In the genomic region with DNA sequence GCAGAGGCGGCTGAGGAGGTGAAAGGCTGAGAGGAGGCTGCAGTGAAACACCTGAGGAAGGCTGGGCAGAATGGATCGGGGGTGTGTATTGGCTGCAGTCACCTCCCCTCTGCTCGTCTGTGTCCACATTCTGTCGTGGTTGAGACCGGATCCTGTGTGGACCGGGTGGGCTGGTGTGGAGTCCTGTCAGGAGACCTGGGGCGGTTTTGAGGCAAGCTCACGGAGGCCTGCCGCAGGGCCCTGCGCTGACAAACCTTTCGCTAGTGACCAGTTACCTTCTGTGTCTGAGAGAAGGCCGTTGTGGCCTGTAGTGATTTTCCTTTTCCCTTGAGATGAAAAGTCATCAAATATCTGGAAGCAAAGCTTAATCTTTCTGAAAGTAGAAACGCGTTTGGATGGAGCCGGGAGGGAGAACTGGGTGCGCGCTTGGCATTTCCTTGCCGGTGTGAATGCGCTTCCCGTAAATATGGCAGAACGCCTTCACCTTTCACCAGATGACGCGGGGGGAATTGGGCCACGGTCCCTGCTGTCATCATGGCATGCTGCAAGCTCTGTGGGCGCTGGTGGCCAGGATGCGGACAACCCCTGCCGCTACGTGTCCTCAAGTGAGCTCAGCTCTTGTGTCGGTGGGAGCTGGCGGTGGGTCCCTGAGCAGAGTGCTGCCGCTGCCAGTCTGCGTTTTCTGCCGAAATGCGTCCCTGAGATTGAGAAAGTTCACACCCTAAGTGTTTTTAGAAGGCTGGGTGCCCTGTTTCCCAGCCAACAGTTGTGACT, we compare ENCODE assay signal across 11 cellular contexts. TPM values are rescaled to one million over a fixed set of nuclear protein-coding genes. Genes with fewer than 3 reads are reported as not detected.
DNase-seq lines count a peak whose midpoint lies in the region; ATAC-seq, FAIRE-seq and TF ChIP-seq lines count a peak whose summit lies in the region.
"Had no signal": no experiment of that assay in that cellular context is flagged by ENCODE, and none has a peak within 500 bp of the region (broad histone marks: within the 10 kb centered on the region; RNA-seq: fewer than 3 reads in every experiment).

No MANE protein-coding gene starts in this region.

- TF ChIP-seq EP300 in H1 (IDR thresholded peaks at IDR 0.05; ENCODE audit: borderline replicate concordance in 1 of 2, low read depth in 2 of 2, low read length in 2 of 2), result no peak

- no peak for DNase-seq in activated naive CD4-positive, alpha-beta T cell treated with anti-CD3 and anti-CD28 coated beads for 36 hours
- DNase-seq in activated naive CD4-positive, alpha-beta T cell treated with anti-CD3 and anti-CD28 coated beads, Interleukin-2, amount 50 U/mL, for 16 hours, result no peak
- DNase-seq in RWPE1 (ENCODE audit: low spot score) (no peak), H1 (ENCODE audit: low read depth in 1 of 2, low spot score in 2 of 2) (no peak), smooth muscle cell (lab: John Stamatoyannopoulos, UW; ENCODE audit: unreplicated experiment) (no peak), retina (no peak), AG08395 (ENCODE audit: low spot score) (no peak)

- H3K4me1 ChIP-seq in H1 (replicated peaks in 1 of 4; ENCODE audit: control insufficient read depth in 3 of 4, insufficient read depth in 4 of 4, low read length in 3 of 4), result peaks cover 0 to 1% (median 0%) of the 10 kb centered on the region in 4 experiments; a peak in 2 of 7 replicates
- peaks cover 11% of the 10 kb centered on the region for H3K4me1 ChIP-seq in smooth muscle cell (ENCODE audit: low read depth)

- H3K4ac ChIP-seq in H1 (replicated peaks; ENCODE audit: insufficient read length, low read depth, low read length), result no peak overlapping the region

- H2BK5ac ChIP-seq in H1 (ENCODE audit: low read depth, low read length), result peak overlapping the region; percentile 49; the same call in 1 of the 2 replicates

- CTCF ChIA-PET in activated naive CD4-positive, alpha-beta T cell treated with anti-CD3 and anti-CD28 coated beads for 36 hours (lab: Charles Lee), result interaction anchor here (0.9 to 1.8 kb wide), 6 partner anchors 9 to 481 kb away, joined by 3 to 5 read pairs (median 4); no protein-coding TSS in a partner anchor
- CTCF ChIA-PET in RWPE1 (lab: Yijun Ruan, JAX), result no interaction called here
- CTCF ChIA-PET in H1 (lab: Charles Lee; ENCODE audit: partially characterized antibody), result interaction anchor here (0.8 to 2.1 kb wide), 10 partner anchors 9 to 188 kb away, joined by 3 to 10 read pairs (median 5); no protein-coding TSS in a partner anchor

- 0 out of 2 replicates have a peak, but pooled peaks cover 2% of the 10 kb centered on the region for H3K23me2 ChIP-seq in H1 (ENCODE audit: low read depth, low read length)

- peaks cover 11% of the 10 kb centered on the region for H3K36me3 Mint-ChIP-seq in activated naive CD4-positive, alpha-beta T cell treated with anti-CD3 and anti-CD28 coated beads for 36 hours (ENCODE audit: low read depth)

- no peak overlapping the region for H2AK5ac ChIP-seq in H1 (ENCODE audit: low read depth, low read length)

- H2BK120ac ChIP-seq in H1 (replicated peaks; ENCODE audit: low read depth, low read length), result no peak overlapping the region

- H3K36me3 ChIP-seq in H1 (ENCODE audit: control insufficient read depth in 2 of 4, insufficient read depth in 4 of 4, low read length in 3 of 4) (peaks cover 0 to 11% (median 2%) of the 10 kb centered on the region in 4 experiments; a peak in 4 of 8 replicates), smooth muscle cell (ENCODE audit: low read depth) (no peaks in the 10 kb centered on the region)

- peaks cover 89% of the 10 kb centered on the region for H3K4me1 Mint-ChIP-seq in activated naive CD4-positive, alpha-beta T cell treated with anti-CD3 and anti-CD28 coated beads for 36 hours (ENCODE audit: low read depth)

- no peak overlapping the region for H3K23ac ChIP-seq in H1 (ENCODE audit: insufficient read length)

- H3K4me3 Mint-ChIP-seq in activated naive CD4-positive, alpha-beta T cell treated with anti-CD3 and anti-CD28 coated beads for 36 hours, result peak overlapping the region; percentile 80

- no peaks in the 10 kb centered on the region for H3K9me3 Mint-ChIP-seq in activated naive CD4-positive, alpha-beta T cell treated with anti-CD3 and anti-CD28 coated beads for 36 hours

- intact Hi-C loops in activated naive CD4-positive, alpha-beta T cell treated with anti-CD3 and anti-CD28 coated beads for 36 hours (cut with micrococcal nuclease), result loop anchor here (1.0 to 5.0 kb wide), 3 partner anchors 48 to 480 kb away; no protein-coding TSS in a partner anchor

- H4K91ac ChIP-seq in H1 (replicated peaks; ENCODE audit: insufficient read length, low read length), result no peak overlapping the region

- H3F3A ChIP-seq in smooth muscle cell (ENCODE audit: low read depth), result no peaks in the 10 kb centered on the region

- H2BK12ac ChIP-seq in H1 (ENCODE audit: low read depth, low read length), result 0 out of 2 replicates have a peak overlapping the region, but pooled peaks have one; percentile 0

- no peaks in the 10 kb centered on the region for H3K27me3 ChIP-seq in H1 (replicated peaks in 1 of 4; ENCODE audit: control insufficient read depth in 3 of 4, extremely low read depth in 1 of 4, insufficient read depth in 3 of 4, low read length in 3 of 4)
- H3K27me3 ChIP-seq in smooth muscle cell (ENCODE audit: low read depth), result no peaks in the 10 kb centered on the region

- H3K79me2 ChIP-seq in H1 (ENCODE audit: control insufficient read depth in 1 of 2, insufficient read depth in 2 of 2, low read length in 2 of 2), result peaks cover 5 to 97% of the 10 kb centered on the region in 2 experiments
- peaks cover 75% of the 10 kb centered on the region for H3K79me2 ChIP-seq in smooth muscle cell (ENCODE audit: low read depth)

- H3K18ac ChIP-seq in H1 (ENCODE audit: extremely low read depth, low read length), result no peak overlapping the region

- no peak overlapping the region for H3K14ac ChIP-seq in H1 (ENCODE audit: insufficient read length)

- peak overlapping the region; percentile 99 for H3K27ac Mint-ChIP-seq in activated naive CD4-positive, alpha-beta T cell treated with anti-CD3 and anti-CD28 coated beads for 36 hours

- H3K9ac ChIP-seq in H1 (replicated peaks in 1 of 4; ENCODE audit: extremely low read depth in 1 of 4, low read depth in 3 of 4, low read length in 3 of 4) (peak overlapping the region in 1 of 4 experiments; percentile 18; a peak in 1 of 7 replicates), smooth muscle cell (ENCODE audit: low read depth) (no peak overlapping the region)

- peak overlapping the region; percentile 1; the same call in 1 of the 2 replicates for H4K8ac ChIP-seq in H1 (ENCODE audit: extremely low read depth, insufficient read depth, low read length)

- H2BK20ac ChIP-seq in H1 (ENCODE audit: low read length), result no peak overlapping the region

- ATAC-seq in GM21360 (IDR thresholded peaks at IDR 0.05; ENCODE audit: unreplicated experiment), result no peak

- no peak for FAIRE-seq in H1 (lab: Jason Lieb, UNC)

- H3K4me3 ChIP-seq in H1 (ENCODE audit: extremely low read depth in 1 of 4, insufficient read depth in 2 of 4, low read depth in 3 of 4, low read length in 4 of 4) (no peak overlapping the region), smooth muscle cell (no peak overlapping the region)
- H3K4me3 ChIP-seq: PC-9 had no signal

- peaks cover 24% of the 10 kb centered on the region for H3K79me1 ChIP-seq in H1 (ENCODE audit: low read depth, low read length)

- H3K9me3 ChIP-seq in H1 (ENCODE audit: insufficient read depth in 2 of 2, low read depth in 1 of 2, low read length in 1 of 2) (no peaks in the 10 kb centered on the region), smooth muscle cell (replicated peaks; ENCODE audit: low read depth) (no peaks in the 10 kb centered on the region)

- TF ChIP-seq RAD21 in H1 (IDR thresholded peaks at IDR 0.05 in 1 of 2, conservative IDR thresholded peaks at IDR 0.05 in 1 of 2; ENCODE audit: low read depth in 2 of 2, low read length in 2 of 2), result no peak

- no peak overlapping the region for H4K5ac ChIP-seq in H1 (ENCODE audit: insufficient read length, low read depth, low read length)

- POLR2A ChIA-PET in RWPE1 (lab: Yijun Ruan, JAX; ENCODE audit: low non-redundant PET) (no interaction called here), H1 (lab: Charles Lee; ENCODE audit: partially characterized antibody) (interaction anchor here (0.6 to 1.4 kb wide), 6 partner anchors 11 to 31 kb away, joined by 3 to 5 read pairs (median 3); a partner anchor contains a TSS)

- H3K56ac ChIP-seq in H1 (replicated peaks; ENCODE audit: insufficient read length, low read depth, low read length), result no peak overlapping the region

- H2AFZ ChIP-seq in H1 (ENCODE audit: low read length), result no peak overlapping the region
- no peak overlapping the region for H2AFZ ChIP-seq in smooth muscle cell (ENCODE audit: low read depth)
- H2AFZ ChIP-seq: PC-9 had no signal

- TF ChIP-seq POLR2A in H1 (IDR thresholded peaks at IDR 0.05; ENCODE audit: control extremely low read depth in 1 of 2, low read depth in 2 of 2, low read length in 2 of 2), result no peak

- no peak for TF ChIP-seq CTCF in RWPE1 (conservative IDR thresholded peaks at IDR 0.05; ENCODE audit: low read depth)
- no peak for TF ChIP-seq CTCF in H1 (IDR thresholded peaks at IDR 0.05; ENCODE audit: control extremely low read depth in 1 of 3, insufficient read depth in 1 of 3, low read depth in 1 of 3, low read length in 3 of 3)
- TF ChIP-seq CTCF in smooth muscle cell (IDR thresholded peaks at IDR 0.05; ENCODE audit: borderline replicate concordance, insufficient read depth, poor library complexity, severe bottlenecking), result no peak

- H2BK15ac ChIP-seq in H1 (ENCODE audit: low read length), result no peak overlapping the region

- H3K27ac ChIP-seq in RWPE1 (peak overlapping the region; percentile 3; the same call in 1 of the 2 replicates), H1 (ENCODE audit: low read depth, low read length) (no peak overlapping the region), smooth muscle cell (ENCODE audit: low read depth) (peak overlapping the region; percentile 58)
- H3K27ac ChIP-seq: PC-9 had no signal

- 95% methylated on average over 34 of the region's 34 CpGs; no CpG with 5 or more reads in 1 of the 2 experiments for WGBS in H1 (ENCODE audit: extremely low coverage in 1 of 2, insufficient coverage in 1 of 2, insufficient read length in 1 of 2, insufficient replicate concordance in 2 of 2, low coverage in 1 of 2, low lambda C conversion rate in 2 of 2, missing lambda C conversion rate in 1 of 2), 2 experiments
- WGBS in smooth muscle cell (ENCODE audit: low lambda C conversion rate), result 98% methylated on average over 34 of the region's 34 CpGs

- H3K27me3 Mint-ChIP-seq in activated naive CD4-positive, alpha-beta T cell treated with anti-CD3 and anti-CD28 coated beads for 36 hours (ENCODE audit: low read depth), result no peaks in the 10 kb centered on the region

- H4K20me1 ChIP-seq in H1 (replicated peaks in 1 of 2; ENCODE audit: control insufficient read depth in 1 of 2, insufficient read depth in 2 of 2, low read length in 2 of 2), result peaks cover 4 to 27% of the 10 kb centered on the region in 2 experiments
- H4K20me1 ChIP-seq in smooth muscle cell (ENCODE audit: low read depth), result peaks cover 28% of the 10 kb centered on the region

- no peak overlapping the region for H3K4me2 ChIP-seq in H1 (ENCODE audit: insufficient read depth in 1 of 2, low read depth in 2 of 2, low read length in 2 of 2)
- H3K4me2 ChIP-seq in smooth muscle cell, result no peak overlapping the region
- H3K4me2 ChIP-seq: PC-9 had no signal

RNA-seq across cellular contexts. Expression of a gene that starts 6.2 kb away (rescaled TPM):
- 10 to 100 TPM; 35.1 to 38.6 TPM for total RNA-seq in activated naive CD4-positive, alpha-beta T cell treated with anti-CD3 and anti-CD28 coated beads for 36 hours
- 39.3 and 39.8 TPM in 2 replicates for total RNA-seq in H1 (2021; fragmentation: NEBNext Ultra II Directional; extraction: Animal tissue kit (Norgen Biotek cat#: 25700))
- polyA plus RNA-seq in H1 (2011; rRNA removed) (25.8 and 29.0 TPM in 2 replicates), smooth muscle cell (11.5 and 19.5 TPM in 2 replicates)
- 33.5 TPM for polyA plus RNA-seq in H1 (2011; cell fraction: cytosol; rRNA removed)
- 65.3 TPM for polyA plus RNA-seq in H1 (2011; cell fraction: nucleus; rRNA removed)
- 20.1 to 25.9 TPM (median 23.8 TPM) in 4 replicates for polyA plus RNA-seq in H1 (2012, experiment 1 of 2)
- 21.4 TPM for polyA plus RNA-seq in H1 (2012, experiment 2 of 2)
- 20.6 TPM for polyA plus RNA-seq in H1 (2013, experiment 1 of 2)
- 21.1 TPM for polyA plus RNA-seq in H1 (2013, experiment 2 of 2)
- polyA minus RNA-seq in H1 (2011; rRNA and poly(A)+ RNA removed), result 45.5 and 52.3 TPM in 2 replicates
- polyA minus RNA-seq in H1 (2011; cell fraction: cytosol; rRNA and poly(A)+ RNA removed), result 25.0 TPM
- polyA minus RNA-seq in H1 (2011; cell fraction: nucleus; rRNA and poly(A)+ RNA removed), result 52.7 TPM
- total RNA-seq in smooth muscle cell, result 19.5 and 19.9 TPM in 2 replicates

RNA-seq across cellular contexts. Expression of a gene that starts 21.2 kb away (rescaled TPM):
- not detected for total RNA-seq in activated naive CD4-positive, alpha-beta T cell treated with anti-CD3 and anti-CD28 coated beads for 36 hours
- not detected in 2 replicates for total RNA-seq in H1 (2021; fragmentation: NEBNext Ultra II Directional; extraction: Animal tissue kit (Norgen Biotek cat#: 25700))
- not detected in 2 replicates for polyA plus RNA-seq in H1 (2011; rRNA removed)
- polyA plus RNA-seq in H1 (2011; cell fraction: cytosol; rRNA removed), result not detected
- not detected for polyA plus RNA-seq in H1 (2011; cell fraction: nucleus; rRNA removed)
- polyA plus RNA-seq in H1 (2012, experiment 1 of 2), result not detected in 4 replicates
- polyA plus RNA-seq in H1 (2012, experiment 2 of 2), result not detected
- under 0.01 TPM for polyA plus RNA-seq in H1 (2013, experiment 1 of 2)
- not detected for polyA plus RNA-seq in H1 (2013, experiment 2 of 2)
- polyA minus RNA-seq in H1 (2011; rRNA and poly(A)+ RNA removed), result not detected in 2 replicates
- polyA minus RNA-seq in H1 (2011; cell fraction: cytosol; rRNA and poly(A)+ RNA removed), result not detected
- not detected for polyA minus RNA-seq in H1 (2011; cell fraction: nucleus; rRNA and poly(A)+ RNA removed)
- not detected in 2 replicates for total RNA-seq in smooth muscle cell
- polyA plus RNA-seq in smooth muscle cell, result not detected in 2 replicates
- total RNA-seq: fibroblast of villous mesenchyme, M059J had no signal
